9 cellular contexts compared by ENCODE assay signal in genomic region chr5:14593326-14594036, GRCh38. TPM values are rescaled to one million over a fixed set of nuclear protein-coding genes. Genes with fewer than 3 reads are reported as not detected.
DNase-seq lines count a peak whose midpoint lies in the region; ATAC-seq and TF ChIP-seq lines count a peak whose summit lies in the region.
"Had no signal": no experiment of that assay in that cellular context is flagged by ENCODE, and none has a peak within 500 bp of the region (broad histone marks: within the 10 kb centered on the region; RNA-seq: fewer than 3 reads in every experiment).

No MANE protein-coding gene starts in this region.

- TF ChIP-seq CTCF in natural killer cell (IDR thresholded peaks at IDR 0.05) = no peak

- peaks cover 92 to 93% of the 10 kb centered on the region in 2 donors for H3K4me1 Mint-ChIP-seq in natural killer cell

- intact Hi-C loops in natural killer cell (cut with micrococcal nuclease) (no loop called here), posterior vena cava (cut with DNase I) (no loop called here)

- H3K27me3 Mint-ChIP-seq in natural killer cell (ENCODE audit: low read depth in 2 of 2) = no peaks in the 10 kb centered on the region

- H3K9me3 Mint-ChIP-seq in natural killer cell = no peaks in the 10 kb centered on the region

- DNase-seq in CMK (ENCODE audit: low read depth) (peak; percentile 68), natural killer cell (no peak), posterior vena cava (ENCODE audit: low spot score) (no peak)
- peak; percentile 63 for DNase-seq in activated CD8-positive, alpha-beta memory T cell treated with anti-CD3 and anti-CD28 coated beads, Interleukin-2, amount 50 U/mL, for 48 hours
- DNase-seq: NCI-H2107 had no signal

- H3K4me3 Mint-ChIP-seq in natural killer cell = peak overlapping the region; percentile 84

- H3K36me3 Mint-ChIP-seq in natural killer cell = no peaks in the 10 kb centered on the region

- H3K27ac Mint-ChIP-seq in natural killer cell = peak overlapping the region; percentile 87 to 93

- ATAC-seq in HG03571 (IDR thresholded peaks at IDR 0.05; ENCODE audit: unreplicated experiment) = peak; percentile 28
- peak; percentile 35 to 64 (median 43) for ATAC-seq in natural killer cell
- ATAC-seq in GM21737 (IDR thresholded peaks at IDR 0.05; ENCODE audit: unreplicated experiment) = no peak
- ATAC-seq in HG03039 (IDR thresholded peaks at IDR 0.05; ENCODE audit: unreplicated experiment) = no peak
- ATAC-seq: gastroesophageal sphincter had no signal

RNA-seq across cellular contexts. Expression of gene OTULINL, which starts 11.9 kb away (rescaled TPM):
- 10 to 100 TPM; 33.0 to 67.4 (median 51.8) TPM for total RNA-seq in natural killer cell
- total RNA-seq in posterior vena cava = 10 to 100 TPM in 1 of 2 donors, 1 to 10 TPM in 1; 6.8 to 13.7 TPM

Comparison
In these comparisons a context has a peak if more than half of its experiments do, and no peak if none do; other contexts are left out.
1. DNase-seq: peak in CMK (single experiment) and activated CD8-positive, alpha-beta memory T cell treated with anti-CD3 and anti-CD28 coated beads, Interleukin-2, amount 50 U/mL, for 48 hours (single experiment); none in natural killer cell (single experiment) and posterior vena cava (single experiment).
2. ATAC-seq: peak in HG03571 (single experiment) and natural killer cell (3 of 3); none in GM21737 (single experiment) and HG03039 (single experiment).